Comparison of ENCODE assay signal across 19 cellular contexts in the genomic region with DNA sequence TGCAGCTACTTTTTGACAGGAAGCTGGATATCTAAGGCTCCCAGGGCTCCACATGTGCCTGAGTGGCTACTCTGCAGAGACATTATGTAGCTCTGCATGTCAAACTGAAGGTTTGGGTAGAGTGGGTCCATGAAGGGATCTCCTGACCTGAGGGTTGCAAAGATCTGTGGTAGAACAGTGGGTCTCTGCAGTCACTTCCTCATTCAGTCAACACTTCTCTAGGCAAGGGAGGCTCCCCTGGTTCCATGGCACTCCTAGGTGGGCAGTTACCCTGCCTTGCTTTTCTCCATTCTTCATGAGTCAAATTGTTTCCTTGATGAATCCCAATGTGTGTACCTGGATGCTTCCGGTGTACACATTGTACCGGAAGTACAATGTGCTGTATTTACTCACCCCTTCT.
"Had no signal": no experiment of that assay in that cellular context is flagged by ENCODE, and none has a peak within 500 bp of the region (broad histone marks: within the 10 kb centered on the region; RNA-seq: fewer than 3 reads in every experiment).

No MANE protein-coding gene starts in this region.

- H3K36me3 ChIP-seq: left ventricle myocardium inferior, prostate gland, upper lobe of right lung had no signal

- H3K27ac ChIP-seq: left ventricle myocardium inferior, prostate gland, upper lobe of right lung had no signal

- H3K4me1 ChIP-seq: left ventricle myocardium inferior, prostate gland, upper lobe of right lung had no signal

- H3K4me3 ChIP-seq: left ventricle myocardium inferior, prostate gland, upper lobe of right lung had no signal

- DNase-seq: activated CD4-positive, alpha-beta T cell treated with anti-CD3 and anti-CD28 coated beads for 4 hours; activated CD4-positive, alpha-beta T cell treated with anti-CD3 and anti-CD28 coated beads, Interleukin-2, amount 50 U/mL, for 48 hours; activated CD4-positive, CD25-positive, alpha-beta regulatory T cell; activated CD8-positive, alpha-beta memory T cell treated with anti-CD3 and anti-CD28 coated beads, Interleukin-2, amount 50 U/mL, for 48 hours; activated naive CD4-positive, alpha-beta T cell treated with Interleukin-2 at 50 U/mL for 16 hours; activated naive CD8-positive, alpha-beta T cell treated with anti-CD3 and anti-CD28 coated beads for 36 hours; activated T-cell treated with anti-CD3 and anti-CD28 coated beads, Interleukin-2, amount 50 U/mL, for 4 hours; central memory CD4-positive, alpha-beta T cell; dermis blood vessel endothelial cell; effector memory CD4-positive, alpha-beta T cell; foreskin melanocyte; immature natural killer cell; kidney glomerular epithelial cell; left ventricle myocardium inferior; naive thymus-derived CD8-positive, alpha-beta T cell; stimulated activated CD4-positive, alpha-beta T cell treated with anti-CD3 and anti-CD28 coated beads, Interleukin-4, amount 100 ng/mL, for 4 hours; stimulated activated naive CD8-positive, alpha-beta T cell treated with anti-CD3 and anti-CD28 coated beads, Interleukin-15, Interleukin-2, amounts not matched to agents 100 U/mL and 50 U/mL, for 24 hours; upper lobe of right lung had no signal

- ATAC-seq: activated T-cell treated with anti-CD3 and anti-CD28 coated beads, Interleukin-2, amount 50 U/mL, for 4 hours; naive thymus-derived CD8-positive, alpha-beta T cell; stimulated activated naive CD8-positive, alpha-beta T cell treated with anti-CD3 and anti-CD28 coated beads, Interleukin-15, Interleukin-2, amounts not matched to agents 100 U/mL and 50 U/mL, for 24 hours; upper lobe of right lung had no signal

- H3K9me3 ChIP-seq: prostate gland, upper lobe of right lung had no signal

- H3K27me3 ChIP-seq: upper lobe of right lung had no signal
